8 cellular contexts compared by ENCODE assay signal in genomic region chr17:21275047-21275578, GRCh38. TPM values are rescaled to one million over a fixed set of nuclear protein-coding genes. Genes with fewer than 3 reads are reported as not detected.
DNase-seq lines count a peak whose midpoint lies in the region; ATAC-seq, FAIRE-seq and TF ChIP-seq lines count a peak whose summit lies in the region.

No MANE protein-coding gene starts in this region.

- peaks cover 36% of the 10 kb centered on the region for H3K4me1 Mint-ChIP-seq in activated naive CD8-positive, alpha-beta T cell (ENCODE audit: low read depth)

- intact Hi-C loops in left lung (cut with DNase I) = no loop called here

- no peaks in the 10 kb centered on the region for H3K36me3 Mint-ChIP-seq in activated naive CD8-positive, alpha-beta T cell

- H3K4me3 ChIP-seq in left lung (peak overlapping the region; percentile 55 to 63), upper lobe of left lung (peak overlapping the region; percentile 62 to 83 (median 67))

- DNase-seq in DMS79 (lab: John Stamatoyannopoulos, UW) (peak; percentile 46), left lung (no peak), upper lobe of left lung (peak in 1 of 2 donors; percentile 15), urothelium cell line (ENCODE audit: low spot score) (no peak), COR-L47 (lab: John Stamatoyannopoulos, UW) (no peak)
- DNase-seq in activated effector memory CD4-positive, alpha-beta T cell treated with Interleukin-2 at 50 U/mL for 16 hours = no peak

- TF ChIP-seq POLR2A in upper lobe of left lung (IDR thresholded peaks at IDR 0.05) = no peak

- WGBS in upper lobe of left lung, 2 donors = 5 to 9% methylated on average over 3 to 20 of the region's 20 CpGs

- H3K9me3 ChIP-seq in left lung (no peaks in the 10 kb centered on the region), upper lobe of left lung (no peaks in the 10 kb centered on the region)

- TF ChIP-seq EP300 in upper lobe of left lung (IDR thresholded peaks at IDR 0.05) = no peak

- H3K27ac ChIP-seq in left lung = peak overlapping the region in 1 of 2 donors; percentile 69
- H3K27ac ChIP-seq in upper lobe of left lung = peak overlapping the region in 3 of 4 donors; percentile 1 to 78 (median 70)

- H3K36me3 ChIP-seq in left lung = no peaks in the 10 kb centered on the region
- no peaks in the 10 kb centered on the region for H3K36me3 ChIP-seq in upper lobe of left lung

- H3K9me3 Mint-ChIP-seq in activated naive CD8-positive, alpha-beta T cell (ENCODE audit: low read depth) = no peaks in the 10 kb centered on the region

- peak; percentile 8 for ATAC-seq in HG02943 (IDR thresholded peaks at IDR 0.05; ENCODE audit: low read depth, unreplicated experiment)
- ATAC-seq in left lung = no peak
- ATAC-seq in upper lobe of left lung (ENCODE audit: low FRiP score in 2 of 2) = no peak

- H3K4me3 Mint-ChIP-seq in activated naive CD8-positive, alpha-beta T cell = peak overlapping the region; percentile 97

- no peaks in the 10 kb centered on the region for H3K27me3 ChIP-seq in left lung
- H3K27me3 ChIP-seq in upper lobe of left lung = no peaks in the 10 kb centered on the region

- TF ChIP-seq CTCF in left lung (IDR thresholded peaks at IDR 0.05) (no peak), upper lobe of left lung (IDR thresholded peaks at IDR 0.05) (no peak)

- H3K27ac Mint-ChIP-seq in activated naive CD8-positive, alpha-beta T cell = no peak overlapping the region

- no peak for FAIRE-seq in urothelium cell line (lab: Jason Lieb, UNC)

- H3K4me1 ChIP-seq in left lung = peaks cover 17 to 49% of the 10 kb centered on the region in 2 donors
- peaks cover 31 to 43% (median 35%) of the 10 kb centered on the region in 4 donors for H3K4me1 ChIP-seq in upper lobe of left lung

- no peaks in the 10 kb centered on the region for H3K27me3 Mint-ChIP-seq in activated naive CD8-positive, alpha-beta T cell

RNA-seq across cellular contexts. Expression of gene MAP2K3, which starts 9.4 kb away (rescaled TPM):
- total RNA-seq in left lung (100 to 1,000 TPM in 1 of 2 donors, 10 to 100 TPM in 1; 62.5 to 101 TPM), upper lobe of left lung (100 to 1,000 TPM in 1 of 6 donors, 10 to 100 TPM in 5; 45.1 to 134 (median 79.5) TPM)

RNA-seq across cellular contexts. Expression of gene NATD1, which starts 21.9 kb away (rescaled TPM):
- total RNA-seq in left lung (10 to 100 TPM in 1 of 2 donors, 1 to 10 TPM in 1; 7.4 to 16.9 TPM), upper lobe of left lung (10 to 100 TPM; 11.2 to 32.5 (median 16.1) TPM)
